Comparison of ENCODE assay signal across 25 cellular contexts in genomic region chr4:31379364-31379763, GRCh38.
"Had no signal": no experiment of that assay in that cellular context is flagged by ENCODE, and none has a peak within 500 bp of the region (broad histone marks: within the 10 kb centered on the region; RNA-seq: fewer than 3 reads in every experiment).

No MANE protein-coding gene starts in this region.

- H3K27ac ChIP-seq: epithelial cell of prostate, esophagus squamous epithelium, gastrocnemius medialis, heart right ventricle, left lung, lower lobe of right lung had no signal

- H3K4me1 ChIP-seq: esophagus squamous epithelium, gastrocnemius medialis, heart right ventricle, left lung, lower lobe of right lung had no signal

- DNase-seq: cortex of kidney; effector CD8-positive, alpha-beta T cell; effector memory CD8-positive, alpha-beta T cell; endodermal cell; esophagus squamous epithelium; foreskin fibroblast; foreskin melanocyte; gastrocnemius medialis; glutamatergic neuron; head of caudate nucleus; heart right ventricle; hippocampal formation; left cardiac atrium; left lung; left ventricle myocardium superior; lower lobe of right lung; mesenchymal stem cell; mucosa of descending colon; naive B cell; naive thymus-derived CD8-positive, alpha-beta T cell had no signal

- H3K27me3 ChIP-seq: esophagus squamous epithelium, gastrocnemius medialis, heart right ventricle, left lung had no signal

- H3K4me3 ChIP-seq: esophagus squamous epithelium, gastrocnemius medialis, heart right ventricle, left lung, lower lobe of right lung, mucosa of descending colon had no signal

- H3K36me3 ChIP-seq: esophagus squamous epithelium, gastrocnemius medialis, heart right ventricle, left lung, lower lobe of right lung had no signal

- ATAC-seq: effector memory CD8-positive, alpha-beta T cell; esophagus mucosa; gastrocnemius medialis; heart right ventricle; left cardiac atrium; left lung; left ventricle myocardium superior; lower lobe of right lung; mucosa of descending colon; naive thymus-derived CD8-positive, alpha-beta T cell had no signal

- FAIRE-seq: endometrium, islet of Langerhans, keratinocyte had no signal

- H3K9me3 ChIP-seq: esophagus squamous epithelium, gastrocnemius medialis, heart right ventricle, left lung, lower lobe of right lung, mucosa of descending colon had no signal
